In genomic region chr13:49082653-49083536, GRCh38 we compare ENCODE assay signal across 12 cellular contexts.
DNase-seq lines count a peak whose midpoint lies in the region; ATAC-seq and TF ChIP-seq lines count a peak whose summit lies in the region.
"Had no signal": no experiment of that assay in that cellular context is flagged by ENCODE, and none has a peak within 500 bp of the region (broad histone marks: within the 10 kb centered on the region; RNA-seq: fewer than 3 reads in every experiment).

No MANE protein-coding gene starts in this region.

- peaks cover 0 to 2% (median 0%) of the 10 kb centered on the region in 11 donors for H3K9me3 Mint-ChIP-seq in naive thymus-derived CD4-positive, alpha-beta T cell

- intact Hi-C loops in naive thymus-derived CD4-positive, alpha-beta T cell (cut with micrococcal nuclease) = no loop called here

- peak; percentile 77 for DNase-seq in osteoblast (ENCODE audit: insufficient read length, low spot score, missing footprints)
- no peak for DNase-seq in stimulated activated CD4-positive, alpha-beta T cell treated with anti-CD3 and anti-CD28 coated beads, Interleukin-2, amount 100 ng/mL, for 24 hours
- DNase-seq in erythroblast (lab: John Stamatoyannopoulos, UW) = no peak
- DNase-seq in naive thymus-derived CD4-positive, alpha-beta T cell = no peak
- DNase-seq in activated CD4-positive, CD25-positive, alpha-beta regulatory T cell treated with anti-CD3 and anti-CD28 coated beads, Interleukin-2, amount 50 U/mL, for 72 hours = no peak
- DNase-seq: activated effector memory CD4-positive, alpha-beta T cell treated with Interleukin-2 at 50 U/mL for 16 hours; gastrocnemius medialis; stomach had no signal

- ATAC-seq in GM18870 (IDR thresholded peaks at IDR 0.05; ENCODE audit: unreplicated experiment) = peak; percentile 78
- ATAC-seq in HG02798 (IDR thresholded peaks at IDR 0.05; ENCODE audit: poor library complexity, unreplicated experiment) = peak; percentile 82
- peak; percentile 96 for ATAC-seq in SK-N-SH treated with all-trans-retinoic acid at 6 μM for 48 hours
- ATAC-seq in naive thymus-derived CD4-positive, alpha-beta T cell = no peak
- ATAC-seq: gastrocnemius medialis had no signal

- H3K9me3 ChIP-seq in osteoblast (ENCODE audit: low read depth, low read length) = no peaks in the 10 kb centered on the region
- no peaks in the 10 kb centered on the region for H3K9me3 ChIP-seq in naive thymus-derived CD4-positive, alpha-beta T cell (ENCODE audit: control insufficient read depth in 2 of 3, low read length in 3 of 3)
- H3K9me3 ChIP-seq: gastrocnemius medialis, stomach had no signal

- H3K4me3 ChIP-seq in osteoblast (ENCODE audit: insufficient read depth, low read length) = no peak overlapping the region
- H3K4me3 ChIP-seq in naive thymus-derived CD4-positive, alpha-beta T cell (ENCODE audit: low read length) = no peak overlapping the region
- H3K4me3 ChIP-seq: gastrocnemius medialis, stomach had no signal

- peaks cover 3% of the 10 kb centered on the region for H4K20me1 ChIP-seq in osteoblast (ENCODE audit: insufficient read depth, low read length)

- TF ChIP-seq CTCF in osteoblast (IDR thresholded peaks at IDR 0.05; ENCODE audit: extremely low read depth, low read depth, low read length) = no peak

- no peak for TF ChIP-seq POLR2A in erythroblast (IDR thresholded peaks at IDR 0.05; ENCODE audit: low read length)

- H3K79me2 ChIP-seq in osteoblast (ENCODE audit: insufficient read depth, low read length) = peaks cover 24% of the 10 kb centered on the region
- H3K79me2 ChIP-seq: parathyroid adenoma had no signal

- H3K4me1 Mint-ChIP-seq in naive thymus-derived CD4-positive, alpha-beta T cell = peaks cover 0 to 30% (median 8%) of the 10 kb centered on the region in 7 donors

- no peak overlapping the region for H3K4me3 Mint-ChIP-seq in naive thymus-derived CD4-positive, alpha-beta T cell

- no peaks in the 10 kb centered on the region for H3K36me3 ChIP-seq in osteoblast (ENCODE audit: insufficient read depth, low read length)
- no peaks in the 10 kb centered on the region for H3K36me3 ChIP-seq in naive thymus-derived CD4-positive, alpha-beta T cell (ENCODE audit: control insufficient read depth in 2 of 3, insufficient read depth in 3 of 3, low read length in 3 of 3)
- H3K36me3 ChIP-seq: gastrocnemius medialis had no signal

- peaks cover 5 to 54% (median 30%) of the 10 kb centered on the region in 5 donors for H3K36me3 Mint-ChIP-seq in naive thymus-derived CD4-positive, alpha-beta T cell

- H3K4me2 ChIP-seq in osteoblast (ENCODE audit: insufficient read depth, low read length) = no peak overlapping the region

- H3K27ac Mint-ChIP-seq in naive thymus-derived CD4-positive, alpha-beta T cell = no peak overlapping the region

- H3K27me3 ChIP-seq in osteoblast (ENCODE audit: insufficient read depth, low read length) = no peaks in the 10 kb centered on the region
- no peaks in the 10 kb centered on the region for H3K27me3 ChIP-seq in naive thymus-derived CD4-positive, alpha-beta T cell (ENCODE audit: control insufficient read depth in 2 of 2, insufficient read depth in 2 of 2, low read length in 2 of 2)
- H3K27me3 ChIP-seq: gastrocnemius medialis, stomach had no signal

- H3K27me3 Mint-ChIP-seq in naive thymus-derived CD4-positive, alpha-beta T cell = no peaks in the 10 kb centered on the region

- H3K4me1 ChIP-seq in osteoblast (ENCODE audit: insufficient read depth, low read length) = peaks cover 22% of the 10 kb centered on the region
- H3K4me1 ChIP-seq in naive thymus-derived CD4-positive, alpha-beta T cell (ENCODE audit: control insufficient read depth in 2 of 2, insufficient read depth in 2 of 2, low read length in 2 of 2) = no peaks in the 10 kb centered on the region
- H3K4me1 ChIP-seq: parathyroid adenoma had no signal

- no peak overlapping the region for H2AFZ ChIP-seq in osteoblast (ENCODE audit: low read length)
- H2AFZ ChIP-seq: parathyroid adenoma had no signal

- POLR2A ChIA-PET in naive thymus-derived CD4-positive, alpha-beta T cell (lab: Charles Lee) = interaction anchor here (1.1 kb wide), 1 partner anchor 108 kb away, joined by 3 read pairs; no protein-coding TSS in a partner anchor

- CTCF ChIA-PET in naive thymus-derived CD4-positive, alpha-beta T cell (lab: Charles Lee) = no interaction called here

- peak overlapping the region; percentile 66 for H3K27ac ChIP-seq in osteoblast (ENCODE audit: low read depth, low read length)
- no peak overlapping the region for H3K27ac ChIP-seq in naive thymus-derived CD4-positive, alpha-beta T cell (ENCODE audit: low read depth, low read length)
- H3K27ac ChIP-seq: gastrocnemius medialis, parathyroid adenoma, stomach had no signal

TF ChIP-seq in SK-N-SH treated with all-trans-retinoic acid at 6 μM for 48 hours, 23 proteins besides CTCF, POLR2A, EP300 and RAD21:
- TF ChIP-seq ARNTL (CRISPR knock-in tag; IDR thresholded peaks at IDR 0.05; ENCODE audit: borderline replicate concordance, low read depth) (no peak), ZNF565 (CRISPR knock-in tag; conservative IDR thresholded peaks at IDR 0.05; ENCODE audit: low read depth) (no peak), CREB5 (CRISPR knock-in tag; IDR thresholded peaks at IDR 0.05; ENCODE audit: low read depth) (no peak), SNAI2 (CRISPR knock-in tag; IDR thresholded peaks at IDR 0.05) (no peak), CSRNP3 (CRISPR knock-in tag; IDR thresholded peaks at IDR 0.05) (no peak), TOX (CRISPR knock-in tag; IDR thresholded peaks at IDR 0.05; ENCODE audit: borderline replicate concordance) (no peak), ESRRG (CRISPR knock-in tag; IDR thresholded peaks at IDR 0.05) (no peak), TSHZ2 (CRISPR knock-in tag; IDR thresholded peaks at IDR 0.05) (no peak)
